ENCODE assay signal across 1 cellular context in the genomic region with DNA sequence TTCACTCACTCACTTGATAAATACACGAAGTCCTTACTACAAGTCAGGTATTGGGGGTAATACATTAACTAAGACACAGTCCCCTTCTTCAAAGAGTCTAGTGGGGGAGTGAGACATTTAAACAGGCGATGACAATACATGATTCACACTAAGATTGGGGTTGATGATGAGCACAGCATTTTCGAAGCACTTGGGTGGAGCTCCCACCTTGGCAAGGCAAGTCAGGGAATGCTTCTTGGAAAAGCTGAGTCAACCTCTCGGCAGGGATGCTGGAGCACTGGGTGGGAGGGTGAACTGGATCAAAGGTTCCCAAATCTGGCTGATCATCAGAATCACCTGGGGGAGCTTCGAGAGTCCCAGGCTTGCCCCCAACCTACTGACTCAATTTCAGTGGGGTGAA.
TF ChIP-seq lines count a peak whose summit lies in the region.

No MANE protein-coding gene starts in this region.

TF ChIP-seq in WTC11, 78 proteins besides CTCF, POLR2A, EP300 and RAD21 (continued from another document):
- TF ChIP-seq NFYB (CRISPR knock-in tag; conservative IDR thresholded peaks at IDR 0.05; ENCODE audit: low read depth) = no peak
- TF ChIP-seq, protein P1, sequence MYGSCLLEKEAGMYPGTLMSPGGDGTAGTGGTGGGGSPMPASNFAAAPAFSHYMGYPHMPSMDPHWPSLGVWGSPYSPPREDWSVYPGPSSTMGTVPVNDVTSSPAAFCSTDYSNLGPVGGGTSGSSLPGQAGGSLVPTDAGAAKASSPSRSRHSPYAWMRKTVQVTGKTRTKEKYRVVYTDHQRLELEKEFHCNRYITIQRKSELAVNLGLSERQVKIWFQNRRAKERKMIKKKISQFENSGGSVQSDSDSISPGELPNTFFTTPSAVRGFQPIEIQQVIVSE (CRISPR knock-in tag; IDR thresholded peaks at IDR 0.05; ENCODE audit: borderline replicate concordance) = no peak
- TF ChIP-seq, protein P2, sequence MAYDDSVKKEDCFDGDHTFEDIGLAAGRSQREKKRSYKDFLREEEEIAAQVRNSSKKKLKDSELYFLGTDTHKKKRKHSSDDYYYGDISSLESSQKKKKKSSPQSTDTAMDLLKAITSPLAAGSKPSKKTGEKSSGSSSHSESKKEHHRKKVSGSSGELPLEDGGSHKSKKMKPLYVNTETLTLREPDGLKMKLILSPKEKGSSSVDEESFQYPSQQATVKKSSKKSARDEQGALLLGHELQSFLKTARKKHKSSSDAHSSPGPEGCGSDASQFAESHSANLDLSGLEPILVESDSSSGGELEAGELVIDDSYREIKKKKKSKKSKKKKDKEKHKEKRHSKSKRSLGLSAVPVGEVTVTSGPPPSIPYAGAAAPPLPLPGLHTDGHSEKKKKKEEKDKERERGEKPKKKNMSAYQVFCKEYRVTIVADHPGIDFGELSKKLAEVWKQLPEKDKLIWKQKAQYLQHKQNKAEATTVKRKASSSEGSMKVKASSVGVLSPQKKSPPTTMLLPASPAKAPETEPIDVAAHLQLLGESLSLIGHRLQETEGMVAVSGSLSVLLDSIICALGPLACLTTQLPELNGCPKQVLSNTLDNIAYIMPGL (CRISPR knock-in tag; IDR thresholded peaks at IDR 0.05) = no peak
- TF ChIP-seq, protein P3, sequence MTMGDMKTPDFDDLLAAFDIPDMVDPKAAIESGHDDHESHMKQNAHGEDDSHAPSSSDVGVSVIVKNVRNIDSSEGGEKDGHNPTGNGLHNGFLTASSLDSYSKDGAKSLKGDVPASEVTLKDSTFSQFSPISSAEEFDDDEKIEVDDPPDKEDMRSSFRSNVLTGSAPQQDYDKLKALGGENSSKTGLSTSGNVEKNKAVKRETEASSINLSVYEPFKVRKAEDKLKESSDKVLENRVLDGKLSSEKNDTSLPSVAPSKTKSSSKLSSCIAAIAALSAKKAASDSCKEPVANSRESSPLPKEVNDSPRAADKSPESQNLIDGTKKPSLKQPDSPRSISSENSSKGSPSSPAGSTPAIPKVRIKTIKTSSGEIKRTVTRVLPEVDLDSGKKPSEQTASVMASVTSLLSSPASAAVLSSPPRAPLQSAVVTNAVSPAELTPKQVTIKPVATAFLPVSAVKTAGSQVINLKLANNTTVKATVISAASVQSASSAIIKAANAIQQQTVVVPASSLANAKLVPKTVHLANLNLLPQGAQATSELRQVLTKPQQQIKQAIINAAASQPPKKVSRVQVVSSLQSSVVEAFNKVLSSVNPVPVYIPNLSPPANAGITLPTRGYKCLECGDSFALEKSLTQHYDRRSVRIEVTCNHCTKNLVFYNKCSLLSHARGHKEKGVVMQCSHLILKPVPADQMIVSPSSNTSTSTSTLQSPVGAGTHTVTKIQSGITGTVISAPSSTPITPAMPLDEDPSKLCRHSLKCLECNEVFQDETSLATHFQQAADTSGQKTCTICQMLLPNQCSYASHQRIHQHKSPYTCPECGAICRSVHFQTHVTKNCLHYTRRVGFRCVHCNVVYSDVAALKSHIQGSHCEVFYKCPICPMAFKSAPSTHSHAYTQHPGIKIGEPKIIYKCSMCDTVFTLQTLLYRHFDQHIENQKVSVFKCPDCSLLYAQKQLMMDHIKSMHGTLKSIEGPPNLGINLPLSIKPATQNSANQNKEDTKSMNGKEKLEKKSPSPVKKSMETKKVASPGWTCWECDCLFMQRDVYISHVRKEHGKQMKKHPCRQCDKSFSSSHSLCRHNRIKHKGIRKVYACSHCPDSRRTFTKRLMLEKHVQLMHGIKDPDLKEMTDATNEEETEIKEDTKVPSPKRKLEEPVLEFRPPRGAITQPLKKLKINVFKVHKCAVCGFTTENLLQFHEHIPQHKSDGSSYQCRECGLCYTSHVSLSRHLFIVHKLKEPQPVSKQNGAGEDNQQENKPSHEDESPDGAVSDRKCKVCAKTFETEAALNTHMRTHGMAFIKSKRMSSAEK (CRISPR knock-in tag; IDR thresholded peaks at IDR 0.05; ENCODE audit: borderline replicate concordance) = no peak
TF ChIP-seq in WTC11: peak in this region for 0.
